ENCODE assay signal across 13 cellular contexts in genomic region chr1:95013948-95014574, GRCh38. TPM values are rescaled to one million over a fixed set of nuclear protein-coding genes. Genes with fewer than 3 reads are reported as not detected.
DNase-seq lines count a peak whose midpoint lies in the region; ATAC-seq, FAIRE-seq and TF ChIP-seq lines count a peak whose summit lies in the region.
"Had no signal": no experiment of that assay in that cellular context is flagged by ENCODE, and none has a peak within 500 bp of the region (broad histone marks: within the 10 kb centered on the region; RNA-seq: fewer than 3 reads in every experiment).

No MANE protein-coding gene starts in this region.

- H3K27ac ChIP-seq in pancreas = peak overlapping the region in 2 of 4 donors; percentile 59 to 72
- H3K27ac ChIP-seq: colonic mucosa, HL-60 had no signal

- H3K9me3 Mint-ChIP-seq in stimulated activated effector memory CD8-positive, alpha-beta T cell treated with anti-CD3 and anti-CD28 coated beads, Interleukin-12 subunit alpha, Interleukin-12 subunit beta, amount 100 ng/mL, for 72 hours = no peaks in the 10 kb centered on the region

- no peaks in the 10 kb centered on the region for H3K27me3 ChIP-seq in pancreas
- H3K27me3 ChIP-seq: colonic mucosa had no signal

- FAIRE-seq in pancreas (lab: Jason Lieb, UNC) = no peak

- no peak overlapping the region for H3K4me3 Mint-ChIP-seq in stimulated activated effector memory CD8-positive, alpha-beta T cell treated with anti-CD3 and anti-CD28 coated beads, Interleukin-12 subunit alpha, Interleukin-12 subunit beta, amount 100 ng/mL, for 72 hours

- peaks cover 10 to 44% (median 41%) of the 10 kb centered on the region in 3 donors for H3K4me1 ChIP-seq in pancreas

- intact Hi-C loops in pancreas (cut with DNase I) = no loop called here

- peak; percentile 17 for DNase-seq in COLO668 (lab: John Stamatoyannopoulos, UW; ENCODE audit: unreplicated experiment)
- DNase-seq in NCI-H69 (lab: John Stamatoyannopoulos, UW) = peak; percentile 80
- DNase-seq in globus pallidus (ENCODE audit: low spot score) = peak; percentile 42
- DNase-seq in pancreas = peak in 2 of 6 donors; percentile 24 to 31
- no peak for DNase-seq in stimulated activated effector memory CD8-positive, alpha-beta T cell treated with anti-CD3 and anti-CD28 coated beads, Interleukin-12 subunit alpha, Interleukin-12 subunit beta, amount 100 ng/mL, for 72 hours (ENCODE audit: low spot score in 2 of 2)
- no peak for DNase-seq in NCI-H187 (lab: John Stamatoyannopoulos, UW)
- DNase-seq in activated naive CD4-positive, alpha-beta T cell treated with Interleukin-2 at 50 U/mL for 16 hours = no peak
- DNase-seq: activated CD4-positive, CD25-positive, alpha-beta regulatory T cell; C1 segment of cervical spinal cord; colonic mucosa; RPMI8226 had no signal

- H3K27ac Mint-ChIP-seq in stimulated activated effector memory CD8-positive, alpha-beta T cell treated with anti-CD3 and anti-CD28 coated beads, Interleukin-12 subunit alpha, Interleukin-12 subunit beta, amount 100 ng/mL, for 72 hours = no peak overlapping the region

- ATAC-seq in pancreas (peak; percentile 68 to 84 (median 78)), HG02870 (IDR thresholded peaks at IDR 0.05; ENCODE audit: unreplicated experiment) (no peak)
- ATAC-seq in stimulated activated effector memory CD8-positive, alpha-beta T cell treated with anti-CD3 and anti-CD28 coated beads, Interleukin-12 subunit alpha, Interleukin-12 subunit beta, amount 100 ng/mL, for 72 hours = no peak

- no peaks in the 10 kb centered on the region for H3K9me3 ChIP-seq in pancreas
- H3K9me3 ChIP-seq: colonic mucosa had no signal

- H3K36me3 Mint-ChIP-seq in stimulated activated effector memory CD8-positive, alpha-beta T cell treated with anti-CD3 and anti-CD28 coated beads, Interleukin-12 subunit alpha, Interleukin-12 subunit beta, amount 100 ng/mL, for 72 hours = no peaks in the 10 kb centered on the region

- H3K4me3 ChIP-seq in pancreas = no peak overlapping the region
- H3K4me3 ChIP-seq: colonic mucosa had no signal

- H3K36me3 ChIP-seq in pancreas = no peaks in the 10 kb centered on the region
- H3K36me3 ChIP-seq: colonic mucosa had no signal

- no peak for TF ChIP-seq CTCF in pancreas (IDR thresholded peaks at IDR 0.05)

- 8 to 15% methylated on average over 2 of the region's 2 CpGs for WGBS in pancreas, 2 donors

- H3K4me1 Mint-ChIP-seq in stimulated activated effector memory CD8-positive, alpha-beta T cell treated with anti-CD3 and anti-CD28 coated beads, Interleukin-12 subunit alpha, Interleukin-12 subunit beta, amount 100 ng/mL, for 72 hours = no peaks in the 10 kb centered on the region

RNA-seq across cellular contexts. Expression of gene ALG14, which starts 58.7 kb away (rescaled TPM):
- total RNA-seq in pancreas = 1 to 10 TPM; 4.3 to 6.2 (median 5.7) TPM
- 1 to 10 TPM; 1.1 to 1.3 TPM for polyA plus RNA-seq in pancreas

Comparison
In these comparisons a context has a peak if more than half of its experiments do, and no peak if none do; other contexts are left out.
1. DNase-seq: peak in COLO668 (single experiment), NCI-H69 (single experiment) and globus pallidus (single experiment); none in stimulated activated effector memory CD8-positive, alpha-beta T cell treated with anti-CD3 and anti-CD28 coated beads, Interleukin-12 subunit alpha, Interleukin-12 subunit beta, amount 100 ng/mL, for 72 hours (0 of 2), NCI-H187 (0 of 2) and activated naive CD4-positive, alpha-beta T cell treated with Interleukin-2 at 50 U/mL for 16 hours (single experiment).
2. ATAC-seq: peak in pancreas (4 of 4); none in stimulated activated effector memory CD8-positive, alpha-beta T cell treated with anti-CD3 and anti-CD28 coated beads, Interleukin-12 subunit alpha, Interleukin-12 subunit beta, amount 100 ng/mL, for 72 hours (single experiment) and HG02870 (single experiment).